Comparison of ENCODE assay signal across 20 cellular contexts in the genomic region with DNA sequence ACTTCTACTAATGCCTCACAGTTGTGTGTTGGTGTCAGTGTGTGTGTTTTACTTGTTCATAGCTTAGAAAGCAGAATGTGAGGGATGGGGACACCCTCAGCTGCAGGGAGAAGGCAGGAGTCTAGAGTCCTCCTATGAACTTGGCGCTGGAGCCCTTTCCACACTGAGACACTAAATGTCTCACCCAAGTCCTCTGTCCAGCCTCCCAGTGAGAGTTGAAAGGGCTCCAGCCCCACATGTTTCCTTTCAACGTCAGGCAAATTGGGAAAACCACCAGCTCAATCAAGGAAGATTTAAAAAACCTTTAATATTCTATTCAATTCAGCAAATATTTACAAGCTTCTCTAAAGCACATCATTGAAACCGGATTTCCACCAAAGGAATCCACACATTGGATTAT.
A peak's percentile ranks its signal among the peaks of the same experiment; 100 is the strongest.
DNase-seq lines count a peak whose midpoint lies in the region; ATAC-seq, FAIRE-seq and TF ChIP-seq lines count a peak whose summit lies in the region.
"Had no signal": no experiment of that assay in that cellular context is flagged by ENCODE, and none has a peak within 500 bp of the region (broad histone marks: within the 10 kb centered on the region; RNA-seq: fewer than 3 reads in every experiment).

No MANE protein-coding gene starts in this region.

- H4K20me1 ChIP-seq in IMR-90 (ENCODE audit: insufficient read depth, low read length): no peaks in the 10 kb centered on the region
- H4K20me1 ChIP-seq: BLaER1 had no signal

- CTCF ChIA-PET in IMR-90 (lab: Yijun Ruan, JAX): interaction anchor here (0.6 kb wide), 2 partner anchors 73 to 624 kb away, joined by 4 read pairs; no protein-coding TSS in a partner anchor

- no peak overlapping the region for H2BK20ac ChIP-seq in IMR-90 (ENCODE audit: low read depth, low read length)

- H3K23ac ChIP-seq in IMR-90 (ENCODE audit: low read depth, low read length): no peak overlapping the region

- H2AFZ ChIP-seq in IMR-90 (replicated peaks; ENCODE audit: low read length, poor library complexity): no peak overlapping the region

- no peak overlapping the region for H4K5ac ChIP-seq in IMR-90 (ENCODE audit: low read depth, low read length)

- dilution Hi-C loops in IMR-90 (cut with HindIII; ENCODE audit: low sequenced_read_pairs, unreplicated experiment): no loop called here

- H3K36me3 ChIP-seq in IMR-90 (ENCODE audit: control insufficient read depth, insufficient read depth, low read length): no peaks in the 10 kb centered on the region
- no peaks in the 10 kb centered on the region for H3K36me3 ChIP-seq in MG63
- H3K36me3 ChIP-seq: BLaER1 had no signal

- H3K4me3 ChIP-seq in IMR-90 (ENCODE audit: insufficient read depth, low read depth, low read length) (no peak overlapping the region), MG63 (no peak overlapping the region)
- H3K4me3 ChIP-seq: BLaER1, GM12878 had no signal

- H3K9me3 ChIP-seq in IMR-90 (ENCODE audit: control insufficient read depth, insufficient read depth, low read length) (no peaks in the 10 kb centered on the region), MG63 (peaks cover 2% of the 10 kb centered on the region; the same call in 1 of the 2 replicates)
- H3K9me3 ChIP-seq: BLaER1, Caco-2 had no signal

- H3K27ac ChIP-seq in IMR-90 (ENCODE audit: insufficient read depth, low read length): no peak overlapping the region
- H3K27ac ChIP-seq: BLaER1, C4-2B had no signal

- intact Hi-C loops in IMR-90 (cut with micrococcal nuclease): no loop called here

- TF ChIP-seq POLR2A in IMR-90 (IDR thresholded peaks at IDR 0.05; ENCODE audit: low read depth, low read length) (no peak), H54 (IDR thresholded peaks at IDR 0.05; ENCODE audit: low read depth, low read length) (no peak), GM12892 (IDR thresholded peaks at IDR 0.05; ENCODE audit: low read depth, low read length) (no peak)

- POLR2A ChIA-PET in IMR-90 (lab: Charles Lee; ENCODE audit: unreplicated experiment): interaction anchor here (0.7 kb wide), 1 partner anchor 22 kb away, joined by 3 read pairs; no protein-coding TSS in a partner anchor

- H2BK5ac ChIP-seq in IMR-90 (ENCODE audit: low read depth, low read length, poor library complexity, severe bottlenecking): no peak overlapping the region

- ATAC-seq in IMR-90 (ENCODE audit: low read depth): no peak
- ATAC-seq: CD8-positive, alpha-beta T cell; GM12878 had no signal

- no peaks in the 10 kb centered on the region for H3K9me1 ChIP-seq in IMR-90 (ENCODE audit: insufficient read depth, low read length)

- peak; percentile 18 for DNase-seq in IMR-90
- peak; percentile 75 for DNase-seq in MG63
- peak; percentile 39 for DNase-seq in astrocyte of the hippocampus (ENCODE audit: low read depth, low spot score)
- no peak for DNase-seq in H54 (ENCODE audit: insufficient read length, low spot score)
- DNase-seq in NCI-H146 (lab: John Stamatoyannopoulos, UW): no peak
- DNase-seq in GM12892 (ENCODE audit: insufficient read length): no peak
- DNase-seq: Caco-2; CD4-positive, CD25-positive, alpha-beta regulatory T cell; CD8-positive, alpha-beta T cell; DMS153; DND-41; GDM1; GOT3; H7; HCEC 1CT had no signal

- no peak overlapping the region for H3K9ac ChIP-seq in IMR-90 (ENCODE audit: low read depth, low read length)
- H3K9ac ChIP-seq: BLaER1 had no signal

- no peak overlapping the region for H2BK120ac ChIP-seq in IMR-90 (ENCODE audit: low read depth, low read length)

- FAIRE-seq in H54 (lab: Jason Lieb, UNC) (no peak), GM12892 (lab: Jason Lieb, UNC) (no peak)
- FAIRE-seq: A204.1, GM12878, GM18507 had no signal

- no TSS peak for BruUV-seq in IMR-90 (replicated peaks; lab: Mats Ljungman, UMichigan)

- H3K4me2 ChIP-seq in IMR-90 (ENCODE audit: low read depth, low read length): no peak overlapping the region
- H3K4me2 ChIP-seq: BLaER1 had no signal

- peak overlapping the region; percentile 42; the same call in 1 of the 3 replicates for H2BK15ac ChIP-seq in IMR-90 (ENCODE audit: low read depth, low read length)

- H3K14ac ChIP-seq in IMR-90 (replicated peaks; ENCODE audit: low read depth, low read length): no peak overlapping the region

- H3K56ac ChIP-seq in IMR-90 (ENCODE audit: extremely low read depth, insufficient read depth, low read length): no peak overlapping the region

- H3K27me3 ChIP-seq in IMR-90 (ENCODE audit: control insufficient read depth, insufficient read depth, low read length): no peaks in the 10 kb centered on the region
- H3K27me3 ChIP-seq in MG63: peaks cover 4% of the 10 kb centered on the region; the same call in 1 of the 2 replicates
- H3K27me3 ChIP-seq: BLaER1 had no signal

- peak overlapping the region; percentile 51; the same call in 1 of the 2 replicates for H3K4ac ChIP-seq in IMR-90 (ENCODE audit: low read depth, low read length)

- in situ Hi-C loops in IMR-90 (cut with MboI; ENCODE audit: low sequenced_read_pairs): no loop called here

- peaks cover 10% of the 10 kb centered on the region for H3K4me1 ChIP-seq in IMR-90 (ENCODE audit: control insufficient read depth, insufficient read depth, low read length)
- H3K4me1 ChIP-seq: BLaER1 had no signal

- 0 out of 4 replicates have a peak overlapping the region, but pooled peaks of 1 of the 2 experiments have one; percentile 9 for H4K8ac ChIP-seq in IMR-90 (ENCODE audit: low read depth in 2 of 2, low read length in 2 of 2)

- no peak for TF ChIP-seq RAD21 in IMR-90 (IDR thresholded peaks at IDR 0.05; ENCODE audit: low read length)

- no peak for TF ChIP-seq CTCF in IMR-90 (conservative IDR thresholded peaks at IDR 0.05; ENCODE audit: low read depth, low read length)

- H3K79me1 ChIP-seq in IMR-90 (ENCODE audit: low read depth in 1 of 2, low read length in 2 of 2): no peaks in the 10 kb centered on the region

- WGBS in IMR-90 (ENCODE audit: extremely low coverage in 2 of 2, insufficient read length in 1 of 2), 2 experiments: no CpG with 5 or more reads among the region's 3 CpGs

- peak overlapping the region; percentile 28; the same call in 1 of the 2 replicates for H3K18ac ChIP-seq in IMR-90 (ENCODE audit: low read depth, low read length)

- H2AK5ac ChIP-seq in IMR-90 (ENCODE audit: low read depth, low read length): no peak overlapping the region; the same call in 1 of the 2 replicates

- no peak overlapping the region for H2AK9ac ChIP-seq in IMR-90 (replicated peaks; ENCODE audit: low read depth, low read length, poor library complexity)

- H4K91ac ChIP-seq in IMR-90 (ENCODE audit: insufficient read depth, low read depth, low read length): peak overlapping the region; percentile 66; the same call in 1 of the 2 replicates

TF ChIP-seq in IMR-90, 13 proteins besides CTCF, POLR2A, EP300 and RAD21:
- TF ChIP-seq NFE2L2 (IDR thresholded peaks at IDR 0.05; ENCODE audit: low read depth, low read length) (no peak), RFX5 (IDR thresholded peaks at IDR 0.05; ENCODE audit: low read depth, low read length) (no peak)

Comparison
In these comparisons a context has a peak if more than half of its experiments do, and no peak if none do; other contexts are left out.
1. DNase-seq: peak in IMR-90 (single experiment), MG63 (single experiment) and astrocyte of the hippocampus (single experiment); none in H54 (single experiment), NCI-H146 (single experiment) and GM12892 (single experiment).